Comparison of ENCODE assay signal across 1 cellular context in genomic region chr17:57911834-57912673, GRCh38.
TF ChIP-seq lines count a peak whose summit lies in the region.

No MANE protein-coding gene starts in this region.

TF ChIP-seq in HepG2, 621 proteins besides CTCF, POLR2A, EP300 and RAD21 (continued from another document):
- TF ChIP-seq, protein P1, sequence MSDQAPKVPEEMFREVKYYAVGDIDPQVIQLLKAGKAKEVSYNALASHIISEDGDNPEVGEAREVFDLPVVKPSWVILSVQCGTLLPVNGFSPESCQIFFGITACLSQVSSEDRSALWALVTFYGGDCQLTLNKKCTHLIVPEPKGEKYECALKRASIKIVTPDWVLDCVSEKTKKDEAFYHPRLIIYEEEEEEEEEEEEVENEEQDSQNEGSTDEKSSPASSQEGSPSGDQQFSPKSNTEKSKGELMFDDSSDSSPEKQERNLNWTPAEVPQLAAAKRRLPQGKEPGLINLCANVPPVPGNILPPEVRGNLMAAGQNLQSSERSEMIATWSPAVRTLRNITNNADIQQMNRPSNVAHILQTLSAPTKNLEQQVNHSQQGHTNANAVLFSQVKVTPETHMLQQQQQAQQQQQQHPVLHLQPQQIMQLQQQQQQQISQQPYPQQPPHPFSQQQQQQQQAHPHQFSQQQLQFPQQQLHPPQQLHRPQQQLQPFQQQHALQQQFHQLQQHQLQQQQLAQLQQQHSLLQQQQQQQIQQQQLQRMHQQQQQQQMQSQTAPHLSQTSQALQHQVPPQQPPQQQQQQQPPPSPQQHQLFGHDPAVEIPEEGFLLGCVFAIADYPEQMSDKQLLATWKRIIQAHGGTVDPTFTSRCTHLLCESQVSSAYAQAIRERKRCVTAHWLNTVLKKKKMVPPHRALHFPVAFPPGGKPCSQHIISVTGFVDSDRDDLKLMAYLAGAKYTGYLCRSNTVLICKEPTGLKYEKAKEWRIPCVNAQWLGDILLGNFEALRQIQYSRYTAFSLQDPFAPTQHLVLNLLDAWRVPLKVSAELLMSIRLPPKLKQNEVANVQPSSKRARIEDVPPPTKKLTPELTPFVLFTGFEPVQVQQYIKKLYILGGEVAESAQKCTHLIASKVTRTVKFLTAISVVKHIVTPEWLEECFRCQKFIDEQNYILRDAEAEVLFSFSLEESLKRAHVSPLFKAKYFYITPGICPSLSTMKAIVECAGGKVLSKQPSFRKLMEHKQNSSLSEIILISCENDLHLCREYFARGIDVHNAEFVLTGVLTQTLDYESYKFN (CRISPR knock-in tag; conservative IDR thresholded peaks at IDR 0.05), result 0 out of 2 replicates have a peak, but pooled peaks have one; percentile 23
TF ChIP-seq in HepG2: peak in this region for 23.
